Comparison of ENCODE assay signal across 8 cellular contexts in the genomic region with DNA sequence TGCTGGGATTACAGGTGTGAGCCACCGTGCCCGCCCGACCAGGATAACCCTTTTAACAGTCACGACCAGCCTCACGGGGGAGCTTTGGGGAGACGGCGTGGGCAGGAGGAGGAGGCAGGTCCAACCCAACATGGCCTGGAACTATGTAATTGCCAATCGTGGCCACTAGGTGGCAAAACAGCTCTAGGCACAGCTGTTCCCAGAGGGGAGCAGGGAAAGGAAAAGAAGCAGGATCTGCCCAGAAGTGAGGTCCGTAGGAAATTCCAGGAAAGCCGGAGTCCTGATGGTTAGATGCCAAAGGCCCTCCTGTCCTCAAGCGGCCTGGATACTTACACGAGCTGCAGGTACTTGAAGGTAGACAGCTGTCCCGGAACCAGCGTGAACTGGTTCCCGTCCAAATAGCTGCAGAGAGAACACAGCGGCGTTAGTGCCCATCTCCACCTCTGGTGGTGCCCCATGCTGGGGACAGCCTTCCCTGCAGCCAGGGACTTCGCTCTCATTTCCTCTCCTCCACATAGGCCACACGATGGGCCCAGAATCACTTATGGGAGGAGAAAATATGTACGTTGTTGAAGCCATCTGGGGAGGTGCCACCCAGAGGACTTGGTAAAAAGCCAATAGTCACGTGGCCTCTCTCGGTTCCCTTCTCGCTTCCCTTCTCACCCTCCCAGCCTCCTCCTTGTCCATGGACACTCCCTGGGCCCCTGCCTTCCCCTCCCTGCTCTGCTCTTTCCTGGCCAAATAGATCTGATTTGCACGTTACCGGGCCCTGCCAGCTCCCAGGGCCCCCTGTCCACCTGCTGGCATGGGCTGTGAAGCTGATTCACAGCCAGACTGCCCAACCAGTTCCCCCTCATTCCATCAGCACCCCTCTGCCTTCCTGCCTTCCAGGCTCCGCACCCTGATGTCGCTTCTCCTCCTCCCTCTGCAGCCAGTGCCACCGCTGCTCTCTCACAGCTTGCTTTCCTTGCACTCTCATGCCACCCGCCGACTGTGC.
DNase-seq lines count a peak whose midpoint lies in the region; ATAC-seq and TF ChIP-seq lines count a peak whose summit lies in the region.

No MANE protein-coding gene starts in this region.

- H3K4me3 Mint-ChIP-seq in WTC11 = peak overlapping the region; percentile 45

- no peaks in the 10 kb centered on the region for H3K36me3 Mint-ChIP-seq in WTC11

- H3K27ac Mint-ChIP-seq in WTC11 = no peak overlapping the region

- DNase-seq in NCI-H2171 (lab: John Stamatoyannopoulos, UW) (peak; percentile 44), WTC11 (ENCODE audit: low spot score) (peak; percentile 95), kidney glomerular epithelial cell (lab: John Stamatoyannopoulos, UW) (peak; percentile 31), cortex of kidney (lab: John Stamatoyannopoulos, UW) (no peak)
- DNase-seq in central memory CD4-positive, alpha-beta T cell = peak; percentile 39
- peak; percentile 29 to 57 for DNase-seq in stimulated activated CD4-positive, alpha-beta T cell treated with anti-CD3 and anti-CD28 coated beads, Interleukin-1b, Interleukin-23, amount 100 ng/mL, for 1 hour (ENCODE audit: low read depth in 2 of 2)

- peak; percentile 96 for TF ChIP-seq CTCF in GM12872 (IDR thresholded peaks at IDR 0.05; ENCODE audit: insufficient read depth, low read depth, low read length)
- TF ChIP-seq CTCF in WTC11 (IDR thresholded peaks at IDR 0.05) = peak; percentile 92

- H3K9me3 Mint-ChIP-seq in WTC11 = no peaks in the 10 kb centered on the region

- peaks cover 28% of the 10 kb centered on the region for H3K4me1 Mint-ChIP-seq in WTC11

- ATAC-seq in HG03025 (IDR thresholded peaks at IDR 0.05; ENCODE audit: low FRiP score, unreplicated experiment) = peak; percentile 59
- peak; percentile 94 for ATAC-seq in WTC11

- POLR2A ChIA-PET in WTC11 (lab: Charles Lee) = no interaction called here

- CTCF ChIA-PET in WTC11 (lab: Charles Lee) = interaction anchor here (0.5 to 5.7 kb wide), 63 partner anchors 8 to 663 kb away, joined by 3 to 98 read pairs (median 4); a partner anchor contains a TSS

- peaks cover 5% of the 10 kb centered on the region for H3K27me3 Mint-ChIP-seq in WTC11 (ENCODE audit: low read depth)

TF ChIP-seq in WTC11, 78 proteins besides CTCF, POLR2A, EP300 and RAD21:
- TF ChIP-seq MXD4 (CRISPR knock-in tag; IDR thresholded peaks at IDR 0.05; ENCODE audit: borderline replicate concordance) (no peak), ZNF232 (CRISPR knock-in tag; IDR thresholded peaks at IDR 0.05) (no peak), FOXP1 (CRISPR knock-in tag; IDR thresholded peaks at IDR 0.05; ENCODE audit: borderline replicate concordance) (no peak), CREB1 (CRISPR knock-in tag; IDR thresholded peaks at IDR 0.05) (no peak), PRRX2 (CRISPR knock-in tag; IDR thresholded peaks at IDR 0.05) (0 out of 2 replicates have a peak, but pooled peaks have one; percentile 15), SMAD3 (CRISPR knock-in tag; IDR thresholded peaks at IDR 0.05; ENCODE audit: borderline replicate concordance) (no peak), TCF7 (CRISPR knock-in tag; IDR thresholded peaks at IDR 0.05; ENCODE audit: low read depth) (no peak), KAT7 (CRISPR knock-in tag; IDR thresholded peaks at IDR 0.05; ENCODE audit: borderline replicate concordance) (no peak), ZNF121 (CRISPR knock-in tag; IDR thresholded peaks at IDR 0.05) (0 out of 2 replicates have a peak, but pooled peaks have one; percentile 17), TEAD1 (CRISPR knock-in tag; IDR thresholded peaks at IDR 0.05) (peak; percentile 53; the same call in 1 of the 2 replicates), SMAD4 (CRISPR knock-in tag; IDR thresholded peaks at IDR 0.05) (no peak)
- TF ChIP-seq, protein P1, sequence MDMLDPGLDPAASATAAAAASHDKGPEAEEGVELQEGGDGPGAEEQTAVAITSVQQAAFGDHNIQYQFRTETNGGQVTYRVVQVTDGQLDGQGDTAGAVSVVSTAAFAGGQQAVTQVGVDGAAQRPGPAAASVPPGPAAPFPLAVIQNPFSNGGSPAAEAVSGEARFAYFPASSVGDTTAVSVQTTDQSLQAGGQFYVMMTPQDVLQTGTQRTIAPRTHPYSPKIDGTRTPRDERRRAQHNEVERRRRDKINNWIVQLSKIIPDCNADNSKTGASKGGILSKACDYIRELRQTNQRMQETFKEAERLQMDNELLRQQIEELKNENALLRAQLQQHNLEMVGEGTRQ (CRISPR knock-in tag; IDR thresholded peaks at IDR 0.05) = peak; percentile 55
- TF ChIP-seq, protein P2, sequence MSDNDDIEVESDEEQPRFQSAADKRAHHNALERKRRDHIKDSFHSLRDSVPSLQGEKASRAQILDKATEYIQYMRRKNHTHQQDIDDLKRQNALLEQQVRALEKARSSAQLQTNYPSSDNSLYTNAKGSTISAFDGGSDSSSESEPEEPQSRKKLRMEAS (CRISPR knock-in tag; IDR thresholded peaks at IDR 0.05) = peak; percentile 28; the same call in 1 of the 2 replicates
- TF ChIP-seq, protein P3, sequence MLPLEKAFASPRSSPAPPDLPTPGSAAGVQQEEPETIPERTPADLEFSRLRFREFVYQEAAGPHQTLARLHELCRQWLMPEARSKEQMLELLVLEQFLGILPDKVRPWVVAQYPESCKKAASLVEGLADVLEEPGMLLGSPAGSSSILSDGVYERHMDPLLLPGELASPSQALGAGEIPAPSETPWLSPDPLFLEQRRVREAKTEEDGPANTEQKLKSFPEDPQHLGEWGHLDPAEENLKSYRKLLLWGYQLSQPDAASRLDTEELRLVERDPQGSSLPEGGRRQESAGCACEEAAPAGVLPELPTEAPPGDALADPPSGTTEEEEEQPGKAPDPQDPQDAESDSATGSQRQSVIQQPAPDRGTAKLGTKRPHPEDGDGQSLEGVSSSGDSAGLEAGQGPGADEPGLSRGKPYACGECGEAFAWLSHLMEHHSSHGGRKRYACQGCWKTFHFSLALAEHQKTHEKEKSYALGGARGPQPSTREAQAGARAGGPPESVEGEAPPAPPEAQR (CRISPR knock-in tag; IDR thresholded peaks at IDR 0.05) = no peak
- TF ChIP-seq, protein P4, sequence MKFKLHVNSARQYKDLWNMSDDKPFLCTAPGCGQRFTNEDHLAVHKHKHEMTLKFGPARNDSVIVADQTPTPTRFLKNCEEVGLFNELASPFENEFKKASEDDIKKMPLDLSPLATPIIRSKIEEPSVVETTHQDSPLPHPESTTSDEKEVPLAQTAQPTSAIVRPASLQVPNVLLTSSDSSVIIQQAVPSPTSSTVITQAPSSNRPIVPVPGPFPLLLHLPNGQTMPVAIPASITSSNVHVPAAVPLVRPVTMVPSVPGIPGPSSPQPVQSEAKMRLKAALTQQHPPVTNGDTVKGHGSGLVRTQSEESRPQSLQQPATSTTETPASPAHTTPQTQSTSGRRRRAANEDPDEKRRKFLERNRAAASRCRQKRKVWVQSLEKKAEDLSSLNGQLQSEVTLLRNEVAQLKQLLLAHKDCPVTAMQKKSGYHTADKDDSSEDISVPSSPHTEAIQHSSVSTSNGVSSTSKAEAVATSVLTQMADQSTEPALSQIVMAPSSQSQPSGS (CRISPR knock-in tag; IDR thresholded peaks at IDR 0.05; ENCODE audit: borderline replicate concordance, low read depth) = no peak
- TF ChIP-seq, protein P5, sequence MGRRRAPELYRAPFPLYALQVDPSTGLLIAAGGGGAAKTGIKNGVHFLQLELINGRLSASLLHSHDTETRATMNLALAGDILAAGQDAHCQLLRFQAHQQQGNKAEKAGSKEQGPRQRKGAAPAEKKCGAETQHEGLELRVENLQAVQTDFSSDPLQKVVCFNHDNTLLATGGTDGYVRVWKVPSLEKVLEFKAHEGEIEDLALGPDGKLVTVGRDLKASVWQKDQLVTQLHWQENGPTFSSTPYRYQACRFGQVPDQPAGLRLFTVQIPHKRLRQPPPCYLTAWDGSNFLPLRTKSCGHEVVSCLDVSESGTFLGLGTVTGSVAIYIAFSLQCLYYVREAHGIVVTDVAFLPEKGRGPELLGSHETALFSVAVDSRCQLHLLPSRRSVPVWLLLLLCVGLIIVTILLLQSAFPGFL (CRISPR knock-in tag; IDR thresholded peaks at IDR 0.05; ENCODE audit: borderline replicate concordance) = no peak
- TF ChIP-seq, protein P6, sequence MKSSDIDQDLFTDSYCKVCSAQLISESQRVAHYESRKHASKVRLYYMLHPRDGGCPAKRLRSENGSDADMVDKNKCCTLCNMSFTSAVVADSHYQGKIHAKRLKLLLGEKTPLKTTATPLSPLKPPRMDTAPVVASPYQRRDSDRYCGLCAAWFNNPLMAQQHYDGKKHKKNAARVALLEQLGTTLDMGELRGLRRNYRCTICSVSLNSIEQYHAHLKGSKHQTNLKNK (CRISPR knock-in tag; IDR thresholded peaks at IDR 0.05) = no peak
